9 cellular contexts compared by ENCODE assay signal in genomic region chr22:20111045-20111688, GRCh38. TPM values are rescaled to one million over a fixed set of nuclear protein-coding genes. Genes with fewer than 3 reads are reported as not detected.
DNase-seq lines count a peak whose midpoint lies in the region; ATAC-seq, FAIRE-seq and TF ChIP-seq lines count a peak whose summit lies in the region.
"Had no signal": no experiment of that assay in that cellular context is flagged by ENCODE, and none has a peak within 500 bp of the region (broad histone marks: within the 10 kb centered on the region; RNA-seq: fewer than 3 reads in every experiment).

No MANE protein-coding gene starts in this region.

- TF ChIP-seq POLR2A in GM12892 (IDR thresholded peaks at IDR 0.05; ENCODE audit: low read depth, low read length) (peak; percentile 49; the same call in 1 of the 2 replicates), prostate gland (IDR thresholded peaks at IDR 0.05) (no peak)

- peaks cover 99% of the 10 kb centered on the region for H3K36me3 ChIP-seq in BLaER1
- H3K36me3 ChIP-seq in psoas muscle (ENCODE audit: insufficient read depth in 1 of 2, low read depth in 1 of 2) = peaks cover 5 to 96% of the 10 kb centered on the region in 2 donors
- H3K36me3 ChIP-seq in prostate gland = peaks cover 14 to 44% of the 10 kb centered on the region in 2 donors

- intact Hi-C loops in psoas muscle (cut with DNase I) (no loop called here), prostate gland (cut with DNase I) (no loop called here)

- FAIRE-seq in GM12892 (lab: Jason Lieb, UNC) = no peak

- H3K4me3 Mint-ChIP-seq in endothelial cell (ENCODE audit: unreplicated experiment) = peak overlapping the region; percentile 25

- no peak overlapping the region for H3K27ac Mint-ChIP-seq in endothelial cell (ENCODE audit: unreplicated experiment)

- H3K4me1 ChIP-seq in BLaER1 (peaks cover 27% of the 10 kb centered on the region), psoas muscle (peaks cover 23% of the 10 kb centered on the region), prostate gland (replicated peaks) (peaks cover 3% of the 10 kb centered on the region)

- DNase-seq in GM12892 (ENCODE audit: insufficient read length) = peak; percentile 58
- peak; percentile 53 for DNase-seq in RKO (ENCODE audit: low spot score)
- no peak for DNase-seq in endothelial cell (ENCODE audit: low spot score)
- peak; percentile 9 to 48 for DNase-seq in psoas muscle
- no peak for DNase-seq in prostate gland (ENCODE audit: low spot score)

- ATAC-seq in psoas muscle = peak in 2 of 4 donors; percentile 26 to 28
- ATAC-seq in HG02763 (IDR thresholded peaks at IDR 0.05; ENCODE audit: unreplicated experiment) = no peak
- no peak for ATAC-seq in GM19455 (IDR thresholded peaks at IDR 0.05; ENCODE audit: unreplicated experiment)

- H3K9ac ChIP-seq in BLaER1 = no peak overlapping the region

- H4K20me1 ChIP-seq in BLaER1 = peaks cover 88% of the 10 kb centered on the region

- 54 to 58% (median 54%) methylated on average over 14 of the region's 14 CpGs for WGBS in psoas muscle, 3 donors
- WGBS in prostate gland = 58% methylated on average over 14 of the region's 14 CpGs

- H3K4me3 ChIP-seq in BLaER1 (no peak overlapping the region), psoas muscle (no peak overlapping the region), prostate gland (no peak overlapping the region)

- H3K27me3 Mint-ChIP-seq in endothelial cell (ENCODE audit: unreplicated experiment) = peaks cover 22% of the 10 kb centered on the region

- peaks cover 11% of the 10 kb centered on the region for H3K4me1 Mint-ChIP-seq in endothelial cell (ENCODE audit: unreplicated experiment)

- no peaks in the 10 kb centered on the region for H3K9me3 Mint-ChIP-seq in endothelial cell (ENCODE audit: unreplicated experiment)

- H3K4me2 ChIP-seq in BLaER1 = peak overlapping the region; percentile 43; the same call in 1 of the 2 replicates

- H3K27me3 ChIP-seq in BLaER1 = no peaks in the 10 kb centered on the region
- no peaks in the 10 kb centered on the region for H3K27me3 ChIP-seq in psoas muscle (ENCODE audit: insufficient read depth in 3 of 3, low read length in 2 of 3)
- H3K27me3 ChIP-seq in prostate gland (replicated peaks; ENCODE audit: insufficient read depth) = no peaks in the 10 kb centered on the region

- peak overlapping the region; percentile 18; the same call in 1 of the 2 replicates for H3K27ac ChIP-seq in BLaER1
- peak overlapping the region; percentile 46 for H3K27ac ChIP-seq in psoas muscle
- no peak overlapping the region for H3K27ac ChIP-seq in prostate gland

- H3K9me3 ChIP-seq in BLaER1 = no peaks in the 10 kb centered on the region
- no peaks in the 10 kb centered on the region for H3K9me3 ChIP-seq in psoas muscle
- no peaks in the 10 kb centered on the region for H3K9me3 ChIP-seq in prostate gland

- peaks cover 16% of the 10 kb centered on the region for H3K36me3 Mint-ChIP-seq in endothelial cell (ENCODE audit: low read depth, unreplicated experiment)

- TF ChIP-seq CTCF in endothelial cell (IDR thresholded peaks at IDR 0.05; ENCODE audit: unreplicated experiment) (peak; percentile 62), psoas muscle (IDR thresholded peaks at IDR 0.05) (no peak), prostate gland (IDR thresholded peaks at IDR 0.05) (peak in 1 of 4 experiments; percentile 16)

RNA-seq across cellular contexts. Expression of gene RANBP1, which starts 4.7 kb away (rescaled TPM):
- polyA plus RNA-seq in GM12892 (2012; ENCODE audit: missing spikeins) = 257 TPM
- 142 TPM for total RNA-seq in endothelial cell (ENCODE audit: unreplicated experiment)
- total RNA-seq in psoas muscle = 10 to 100 TPM; 32.2 to 55.7 (median 49.0) TPM
- polyA plus RNA-seq in psoas muscle = 100 to 1,000 TPM in 1 of 3 donors, 10 to 100 TPM in 2; 44.1 to 161 (median 57.8) TPM
- total RNA-seq in prostate gland = 100 to 1,000 TPM; 108 to 204 TPM

RNA-seq across cellular contexts. Expression of gene TRMT2A, which starts 5.9 kb away (rescaled TPM):
- 33.0 TPM for polyA plus RNA-seq in GM12892 (2012; ENCODE audit: missing spikeins)
- 44.8 TPM for total RNA-seq in endothelial cell (ENCODE audit: unreplicated experiment)
- total RNA-seq in psoas muscle = 10 to 100 TPM; 20.5 to 34.1 (median 24.9) TPM
- polyA plus RNA-seq in psoas muscle = 10 to 100 TPM; 20.8 to 32.4 (median 31.6) TPM
- 100 to 1,000 TPM in 1 of 2 donors, 10 to 100 TPM in 1; 65.8 to 123 TPM for total RNA-seq in prostate gland

RNA-seq across cellular contexts. Expression of gene ZDHHC8, which starts 20.4 kb away (rescaled TPM):
- 9.0 TPM for polyA plus RNA-seq in GM12892 (2012; ENCODE audit: missing spikeins)
- 118 TPM for total RNA-seq in endothelial cell (ENCODE audit: unreplicated experiment)
- total RNA-seq in psoas muscle = 10 to 100 TPM; 15.8 to 23.7 (median 22.2) TPM
- polyA plus RNA-seq in psoas muscle = 10 to 100 TPM in 2 of 3 donors, 1 to 10 TPM in 1; 9.7 to 11.8 (median 10.8) TPM
- total RNA-seq in prostate gland = 10 to 100 TPM; 14.1 to 36.6 TPM

RNA-seq across cellular contexts. Expression of gene DGCR8, which starts 31.1 kb away (rescaled TPM):
- polyA plus RNA-seq in GM12892 (2012; ENCODE audit: missing spikeins) = 19.9 TPM
- 46.6 TPM for total RNA-seq in endothelial cell (ENCODE audit: unreplicated experiment)
- 10 to 100 TPM; 12.2 to 19.5 (median 15.0) TPM for total RNA-seq in psoas muscle
- polyA plus RNA-seq in psoas muscle = 10 to 100 TPM; 10.5 to 21.5 (median 15.3) TPM
- 10 to 100 TPM; 20.9 to 47.6 TPM for total RNA-seq in prostate gland

RNA-seq across cellular contexts. Expression of gene CCDC188, which starts 39.7 kb away (rescaled TPM):
- not detected for polyA plus RNA-seq in GM12892 (2012; ENCODE audit: missing spikeins)
- total RNA-seq in endothelial cell (ENCODE audit: unreplicated experiment) (not detected), psoas muscle (under 1 TPM in 2 of 4 donors, not detected in 2; 0.17 to 0.38 TPM), prostate gland (1 to 10 TPM in 1 of 2 donors, not detected in 1; 1.2 TPM)
- polyA plus RNA-seq in psoas muscle = under 1 TPM; 0.09 to 0.32 (median 0.12) TPM
- total RNA-seq: T-helper 1 cell treated with Interleukin-12 subunit alpha and Interleukin-12 subunit beta and Interleukin-4 antibody, amounts not matched to agents 30 ng/mL and 1 ng/mL, for 36 hours had no signal

Comparison
In these comparisons a context has a peak if more than half of its experiments do, and no peak if none do; other contexts are left out.
1. H3K27ac ChIP-seq: peak in BLaER1 (single experiment) and psoas muscle (single experiment); none in prostate gland (0 of 2).
2. DNase-seq: peak in GM12892 (single experiment), RKO (single experiment) and psoas muscle (2 of 2); none in endothelial cell (single experiment) and prostate gland (single experiment).